8 cellular contexts compared by ENCODE assay signal in genomic region chr6:30626484-30627366, GRCh38.
DNase-seq lines count a peak whose midpoint lies in the region; ATAC-seq and TF ChIP-seq lines count a peak whose summit lies in the region.

TSS of gene ATAT1 (plus strand) at chr6:30626874.

- peaks cover 20% of the 10 kb centered on the region for H3K4me1 Mint-ChIP-seq in nephron

- ATAC-seq in GM21515 (IDR thresholded peaks at IDR 0.05; ENCODE audit: unreplicated experiment), result peak; percentile 76
- peak; percentile 97 for ATAC-seq in stimulated activated naive CD8-positive, alpha-beta T cell treated with anti-CD3 and anti-CD28 coated beads, Interleukin-15, Interleukin-2, amounts not matched to agents 100 U/mL and 50 U/mL, for 24 hours

- DNase-seq in COR-L47 (lab: John Stamatoyannopoulos, UW) (peak; percentile 82), KG1 (lab: John Stamatoyannopoulos, UW) (peak; percentile 59), RPMI8226 (peak; percentile 89), fibroblast of pulmonary artery (ENCODE audit: low read depth) (peak; percentile 75)
- DNase-seq in activated T-helper 9 cell treated with anti-CD3 and anti-CD28 coated beads, Interleukin-2, amount 50 U/mL, for 16 hours (ENCODE audit: low read depth), result peak; percentile 83
- peak; percentile 91 for DNase-seq in stimulated activated naive CD8-positive, alpha-beta T cell treated with anti-CD3 and anti-CD28 coated beads, Interleukin-15, Interleukin-2, amounts not matched to agents 100 U/mL and 50 U/mL, for 24 hours

- peaks cover 59% of the 10 kb centered on the region for H3K36me3 Mint-ChIP-seq in nephron (ENCODE audit: low read depth)

- peak; percentile 35 for TF ChIP-seq CTCF in fibroblast of pulmonary artery (IDR thresholded peaks at IDR 0.05; ENCODE audit: low read length, missing control alignments)
- peak; percentile 27 to 34 (median 32) for TF ChIP-seq CTCF in nephron (IDR thresholded peaks at IDR 0.05; ENCODE audit: unreplicated experiment in 3 of 3)

- H3K27ac Mint-ChIP-seq in nephron, result peak within 1 kb of the TSS; percentile 87 to 97 (median 94)

- no peaks in the 10 kb centered on the region for H3K27me3 Mint-ChIP-seq in nephron (ENCODE audit: low read depth)

- H3K4me3 ChIP-seq in fibroblast of pulmonary artery (replicated peaks; ENCODE audit: low read depth, low read length), result peak within 1 kb of the TSS; percentile 77

- peak within 1 kb of the TSS; percentile 88 to 92 (median 91) for H3K4me3 Mint-ChIP-seq in nephron

- no peaks in the 10 kb centered on the region for H3K9me3 Mint-ChIP-seq in nephron

Comparison
In these comparisons a context has a peak if more than half of its experiments do, and no peak if none do; other contexts are left out.
1. Peak in every context shown above with its lines: DNase-seq, ATAC-seq and H3K4me3 ChIP-seq.